ENCODE assay signal across 2 cellular contexts in the genomic region with DNA sequence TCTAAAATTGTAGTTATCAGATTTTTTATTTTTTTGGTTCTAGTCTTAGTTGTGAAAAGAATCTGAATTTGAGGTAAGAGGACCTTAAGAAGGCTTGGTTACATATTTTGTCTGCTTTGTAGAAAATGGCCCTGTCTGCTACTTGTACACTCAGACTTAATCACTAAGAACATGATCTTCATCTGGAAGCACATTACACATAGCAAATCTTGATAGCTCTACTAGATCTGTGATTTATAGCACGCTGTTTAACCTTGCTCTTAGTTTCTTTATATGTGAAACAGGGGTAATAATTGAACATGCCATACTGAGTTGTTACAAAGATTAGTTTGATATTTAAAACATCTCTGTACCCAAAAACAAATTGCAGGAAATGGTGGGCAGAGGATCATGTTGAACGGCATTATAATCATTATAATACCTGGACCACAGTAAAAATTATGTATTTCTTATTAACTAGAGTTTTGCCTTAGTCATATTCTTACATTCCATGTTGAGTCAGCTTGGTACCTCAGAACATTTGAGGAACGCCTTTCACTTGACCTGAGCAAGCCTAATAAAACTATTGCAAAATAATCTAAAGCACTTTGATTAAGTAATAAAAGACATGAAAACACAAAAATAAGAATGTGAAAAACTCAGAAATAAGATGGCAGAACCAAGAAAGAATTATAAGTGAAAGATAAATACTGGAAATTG.
TF ChIP-seq lines count a peak whose summit lies in the region.

No MANE protein-coding gene starts in this region.

TF ChIP-seq in SK-N-SH treated with all-trans-retinoic acid at 6 μM for 48 hours, 23 proteins besides CTCF, POLR2A, EP300 and RAD21 (continued from another document):
- TF ChIP-seq ZFP3 (CRISPR knock-in tag; IDR thresholded peaks at IDR 0.05) (no peak), RARB (CRISPR knock-in tag; IDR thresholded peaks at IDR 0.05) (no peak), ESRRG (CRISPR knock-in tag; IDR thresholded peaks at IDR 0.05) (no peak), SNAI2 (CRISPR knock-in tag; IDR thresholded peaks at IDR 0.05) (no peak), TOX (CRISPR knock-in tag; IDR thresholded peaks at IDR 0.05; ENCODE audit: borderline replicate concordance) (no peak)

TF ChIP-seq in SK-N-SH, 30 proteins besides CTCF, POLR2A, EP300 and RAD21 (continued from another document):
- TF ChIP-seq, protein P1, sequence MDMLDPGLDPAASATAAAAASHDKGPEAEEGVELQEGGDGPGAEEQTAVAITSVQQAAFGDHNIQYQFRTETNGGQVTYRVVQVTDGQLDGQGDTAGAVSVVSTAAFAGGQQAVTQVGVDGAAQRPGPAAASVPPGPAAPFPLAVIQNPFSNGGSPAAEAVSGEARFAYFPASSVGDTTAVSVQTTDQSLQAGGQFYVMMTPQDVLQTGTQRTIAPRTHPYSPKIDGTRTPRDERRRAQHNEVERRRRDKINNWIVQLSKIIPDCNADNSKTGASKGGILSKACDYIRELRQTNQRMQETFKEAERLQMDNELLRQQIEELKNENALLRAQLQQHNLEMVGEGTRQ (IDR thresholded peaks at IDR 0.05; ENCODE audit: borderline replicate concordance, low read depth, low read length), result no peak
- no peak for TF ChIP-seq EZH2phosphoT487 (IDR thresholded peaks at IDR 0.05; ENCODE audit: borderline replicate concordance, low read depth)
- TF ChIP-seq, protein P2, sequence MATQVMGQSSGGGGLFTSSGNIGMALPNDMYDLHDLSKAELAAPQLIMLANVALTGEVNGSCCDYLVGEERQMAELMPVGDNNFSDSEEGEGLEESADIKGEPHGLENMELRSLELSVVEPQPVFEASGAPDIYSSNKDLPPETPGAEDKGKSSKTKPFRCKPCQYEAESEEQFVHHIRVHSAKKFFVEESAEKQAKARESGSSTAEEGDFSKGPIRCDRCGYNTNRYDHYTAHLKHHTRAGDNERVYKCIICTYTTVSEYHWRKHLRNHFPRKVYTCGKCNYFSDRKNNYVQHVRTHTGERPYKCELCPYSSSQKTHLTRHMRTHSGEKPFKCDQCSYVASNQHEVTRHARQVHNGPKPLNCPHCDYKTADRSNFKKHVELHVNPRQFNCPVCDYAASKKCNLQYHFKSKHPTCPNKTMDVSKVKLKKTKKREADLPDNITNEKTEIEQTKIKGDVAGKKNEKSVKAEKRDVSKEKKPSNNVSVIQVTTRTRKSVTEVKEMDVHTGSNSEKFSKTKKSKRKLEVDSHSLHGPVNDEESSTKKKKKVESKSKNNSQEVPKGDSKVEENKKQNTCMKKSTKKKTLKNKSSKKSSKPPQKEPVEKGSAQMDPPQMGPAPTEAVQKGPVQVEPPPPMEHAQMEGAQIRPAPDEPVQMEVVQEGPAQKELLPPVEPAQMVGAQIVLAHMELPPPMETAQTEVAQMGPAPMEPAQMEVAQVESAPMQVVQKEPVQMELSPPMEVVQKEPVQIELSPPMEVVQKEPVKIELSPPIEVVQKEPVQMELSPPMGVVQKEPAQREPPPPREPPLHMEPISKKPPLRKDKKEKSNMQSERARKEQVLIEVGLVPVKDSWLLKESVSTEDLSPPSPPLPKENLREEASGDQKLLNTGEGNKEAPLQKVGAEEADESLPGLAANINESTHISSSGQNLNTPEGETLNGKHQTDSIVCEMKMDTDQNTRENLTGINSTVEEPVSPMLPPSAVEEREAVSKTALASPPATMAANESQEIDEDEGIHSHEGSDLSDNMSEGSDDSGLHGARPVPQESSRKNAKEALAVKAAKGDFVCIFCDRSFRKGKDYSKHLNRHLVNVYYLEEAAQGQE (IDR thresholded peaks at IDR 0.05; ENCODE audit: low read depth, low read length), result no peak
- TF ChIP-seq MEF2A (IDR thresholded peaks at IDR 0.05; ENCODE audit: borderline replicate concordance, low read depth), result no peak
- TF ChIP-seq TAF1 (IDR thresholded peaks at IDR 0.05; ENCODE audit: borderline replicate concordance, low read depth, low read length), result no peak
- TF ChIP-seq JUND (IDR thresholded peaks at IDR 0.05), result no peak
- TF ChIP-seq TCF12 (IDR thresholded peaks at IDR 0.05), result no peak
- no peak for TF ChIP-seq NFIC (IDR thresholded peaks at IDR 0.05; ENCODE audit: borderline replicate concordance)
- no peak for TF ChIP-seq FOXJ3 (CRISPR knock-in tag; IDR thresholded peaks at IDR 0.05)
- no peak for TF ChIP-seq YY1 (IDR thresholded peaks at IDR 0.05; ENCODE audit: low read depth)
- no peak for TF ChIP-seq SMC3 (IDR thresholded peaks at IDR 0.05; ENCODE audit: low read depth, low read length)
- no peak for TF ChIP-seq GATA2 (CRISPR knock-in tag; IDR thresholded peaks at IDR 0.05)
TF ChIP-seq in SK-N-SH: peak in this region for 0.
